ENCODE assay signal across 8 cellular contexts in genomic region chr18:23137093-23137640, GRCh38. TPM values are rescaled to one million over a fixed set of nuclear protein-coding genes. Genes with fewer than 3 reads are reported as not detected.
A peak's percentile ranks its signal among the peaks of the same experiment; 100 is the strongest.
DNase-seq lines count a peak whose midpoint lies in the region; ATAC-seq and TF ChIP-seq lines count a peak whose summit lies in the region.

No MANE protein-coding gene starts in this region.

- H3K4me2 ChIP-seq in OCI-LY1 (ENCODE audit: low read length) = peak overlapping the region; percentile 46

- H3K79me2 ChIP-seq in OCI-LY1 (ENCODE audit: insufficient read depth, low read length) = no peaks in the 10 kb centered on the region

- H3K9me3 ChIP-seq in OCI-LY1 (ENCODE audit: low read length) (no peaks in the 10 kb centered on the region), esophagus squamous epithelium (no peaks in the 10 kb centered on the region)

- H3K27ac ChIP-seq in OCI-LY1 (ENCODE audit: low read depth, low read length, poor library complexity, severe bottlenecking) = peak overlapping the region; percentile 35
- peak overlapping the region; percentile 69 to 90 (median 85) for H3K27ac ChIP-seq in esophagus squamous epithelium

- WGBS in esophagus squamous epithelium, 2 donors = 16 to 23% methylated on average over 12 of the region's 12 CpGs

- TF ChIP-seq POLR2A in esophagus squamous epithelium (IDR thresholded peaks at IDR 0.05) = no peak

- H4K20me1 ChIP-seq in OCI-LY1 (ENCODE audit: insufficient read depth, low read length) = no peaks in the 10 kb centered on the region

- no peak for ATAC-seq in HG02970 (IDR thresholded peaks at IDR 0.05; ENCODE audit: low FRiP score, unreplicated experiment)

- no peaks in the 10 kb centered on the region for H3K36me3 ChIP-seq in OCI-LY1 (ENCODE audit: insufficient read depth, low read length)
- no peaks in the 10 kb centered on the region for H3K36me3 ChIP-seq in esophagus squamous epithelium

- no peaks in the 10 kb centered on the region for H3K9me2 ChIP-seq in OCI-LY1 (ENCODE audit: low read depth, low read length)

- intact Hi-C loops in esophagus squamous epithelium (cut with DNase I) = loop anchor here (10.0 kb wide), 2 partner anchors 98 to 218 kb away; no protein-coding TSS in a partner anchor

- no peak for TF ChIP-seq CTCF in GM13977 (IDR thresholded peaks at IDR 0.05; ENCODE audit: extremely low read depth, insufficient read depth, missing control alignments)
- no peak for TF ChIP-seq CTCF in OCI-LY1 (IDR thresholded peaks at IDR 0.05; ENCODE audit: low read length)
- no peak for TF ChIP-seq CTCF in esophagus squamous epithelium (IDR thresholded peaks at IDR 0.05)
- TF ChIP-seq CTCF in retinal pigment epithelial cell (conservative IDR thresholded peaks at IDR 0.05; ENCODE audit: low read depth, low read length) = no peak

- H2AFZ ChIP-seq in OCI-LY1 (ENCODE audit: low read length) = no peak overlapping the region

- peak overlapping the region; percentile 49 for H3K4me3 ChIP-seq in OCI-LY1 (ENCODE audit: low read depth, low read length, poor library complexity, severe bottlenecking)
- H3K4me3 ChIP-seq in esophagus squamous epithelium = peak overlapping the region; percentile 69 to 78 (median 75)
- peak overlapping the region; percentile 76 for H3K4me3 ChIP-seq in retinal pigment epithelial cell (ENCODE audit: low read length)

- in situ Hi-C loops in GM13977 (cut with MboI; ENCODE audit: low pct_unique_long_range_greater_than_20kb, low sequenced_read_pairs, unreplicated experiment) = loop anchor here (10.0 kb wide), 2 partner anchors 118 to 218 kb away; no protein-coding TSS in a partner anchor

- no peaks in the 10 kb centered on the region for H3K27me3 ChIP-seq in OCI-LY1 (ENCODE audit: insufficient read depth, low read length)
- H3K27me3 ChIP-seq in esophagus squamous epithelium = peaks cover 0 to 20% (median 0%) of the 10 kb centered on the region in 4 donors

- no peaks in the 10 kb centered on the region; the same call in 1 of the 2 replicates for H3F3A ChIP-seq in OCI-LY1 (ENCODE audit: insufficient read depth, low read length)

- DNase-seq in GM13977 (ENCODE audit: low spot score) (peak; percentile 49), esophagus squamous epithelium (lab: John Stamatoyannopoulos, UW) (no peak), retinal pigment epithelial cell (ENCODE audit: low read depth) (no peak), islet precursor cell (no peak), NCI-H774 (lab: John Stamatoyannopoulos, UW) (no peak), AG08395 (ENCODE audit: low spot score) (no peak)

- H3K4me1 ChIP-seq in OCI-LY1 (ENCODE audit: insufficient read depth, low read length, severe bottlenecking) = peaks cover 70% of the 10 kb centered on the region
- H3K4me1 ChIP-seq in esophagus squamous epithelium = peaks cover 34 to 61% (median 35%) of the 10 kb centered on the region in 3 donors

- H3K9ac ChIP-seq in OCI-LY1 (ENCODE audit: low read length) = no peak overlapping the region; the same call in 1 of the 2 replicates

RNA-seq across cellular contexts. Expression of gene CABLES1, which starts 1.9 kb away (rescaled TPM):
- total RNA-seq in esophagus squamous epithelium = 1 to 10 TPM; 4.4 to 9.9 (median 8.5) TPM
